ENCODE assay signal across 25 cellular contexts in the genomic region with DNA sequence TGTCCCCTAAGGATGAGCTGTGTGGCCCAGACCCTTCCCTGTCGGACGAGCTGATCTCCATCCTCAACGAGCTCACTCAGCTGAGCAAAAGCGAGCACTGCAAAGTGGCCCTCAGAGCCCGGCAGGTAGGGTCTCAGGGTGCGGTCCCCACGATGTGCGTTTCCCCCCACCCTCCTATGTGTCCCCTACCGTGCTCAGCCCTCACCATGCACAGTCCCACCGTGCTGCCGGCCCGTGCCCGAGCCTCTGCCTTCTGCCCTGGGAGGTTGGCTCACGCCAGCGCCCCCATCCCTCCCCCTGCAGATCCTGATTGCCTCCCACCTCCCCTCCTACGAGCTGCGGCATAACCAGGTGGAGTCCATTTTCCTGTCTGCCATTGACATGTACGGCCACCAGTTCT.
"Had no signal": no experiment of that assay in that cellular context is flagged by ENCODE, and none has a peak within 500 bp of the region (broad histone marks: within the 10 kb centered on the region; RNA-seq: fewer than 3 reads in every experiment).

No MANE protein-coding gene starts in this region.

- H3K4me1 ChIP-seq: ascending aorta, gastroesophageal sphincter, testis, transverse colon had no signal

- DNase-seq: activated CD4-positive, alpha-beta memory T cell treated with anti-CD3 and anti-CD28 coated beads for 36 hours; activated CD4-positive, alpha-beta T cell treated with anti-CD3 and anti-CD28 coated beads, Interleukin-2, amount 10 ng/mL, durations not matched to agents 24 days and 14 days; activated CD4-positive, CD25-positive, alpha-beta regulatory T cell treated with anti-CD3 and anti-CD28 coated beads, Interleukin-2, amount 50 U/mL, for 72 hours; activated CD8-positive, alpha-beta memory T cell treated with anti-CD3 and anti-CD28 coated beads, Interleukin-2, amount 50 U/mL, for 48 hours; activated gamma-delta T cell; activated naive CD4-positive, alpha-beta T cell treated with anti-CD3 and anti-CD28 coated beads, Interleukin-2, amount 10 ng/mL, durations not matched to agents 7 days and 5 days; activated naive CD8-positive, alpha-beta T cell treated with anti-CD3 and anti-CD28 coated beads, Interleukin-2, amount 10 ng/mL, durations not matched to agents 7 days and 5 days; activated T-cell treated with anti-CD3 and anti-CD28 coated beads, Interleukin-2, amount 50 U/mL, for 24 hours; caudate nucleus; cortex of kidney; effector memory CD8-positive, alpha-beta T cell; erythroblast; head of caudate nucleus; hypothalamus; immature natural killer cell; kidney; mucosa of descending colon; retina; stimulated activated naive CD4-positive, alpha-beta T cell; T-helper 9 cell; testis; transverse colon had no signal

- H3K9me3 ChIP-seq: ascending aorta, gastroesophageal sphincter, mucosa of descending colon, testis, transverse colon had no signal

- H3K4me3 ChIP-seq: ascending aorta, gastroesophageal sphincter, mucosa of descending colon, testis, transverse colon had no signal

- H3K27me3 ChIP-seq: ascending aorta, gastroesophageal sphincter, testis, transverse colon had no signal

- ATAC-seq: effector memory CD8-positive, alpha-beta T cell; gastroesophageal sphincter had no signal

- H3K27ac ChIP-seq: ascending aorta, gastroesophageal sphincter, testis, transverse colon, VCaP had no signal
